Comparison of ENCODE assay signal across 17 cellular contexts in genomic region chr13:67123165-67123564, GRCh38.
"Had no signal": no experiment of that assay in that cellular context is flagged by ENCODE, and none has a peak within 500 bp of the region (broad histone marks: within the 10 kb centered on the region; RNA-seq: fewer than 3 reads in every experiment).

No MANE protein-coding gene starts in this region.

- H2AFZ ChIP-seq: parathyroid adenoma had no signal

- H3K4me1 ChIP-seq: adrenal gland, parathyroid adenoma, tibial artery had no signal

- H3K27ac ChIP-seq: adrenal gland, cardiac muscle cell, foreskin keratinocyte, neutrophil, parathyroid adenoma, tibial artery had no signal

- H3K9me3 ChIP-seq: adrenal gland, mucosa of descending colon, neutrophil, tibial artery had no signal

- DNase-seq: activated CD4-positive, alpha-beta T cell treated with anti-CD3 and anti-CD28 coated beads, Interleukin-2, amount 10 ng/mL, durations not matched to agents 7 days and 5 days; activated CD4-positive, CD25-positive, alpha-beta regulatory T cell; activated naive CD4-positive, alpha-beta T cell treated with anti-CD3 and anti-CD28 coated beads, Interleukin-2, amount 10 ng/mL, durations not matched to agents 7 days and 5 days; adrenal gland; effector CD8-positive, alpha-beta T cell; foreskin keratinocyte; glutamatergic neuron; left ventricle myocardium superior; tibial artery had no signal

- FAIRE-seq: colon, urothelium cell line had no signal

- ATAC-seq: foreskin keratinocyte; left ventricle myocardium superior; mucosa of descending colon; naive thymus-derived CD4-positive, alpha-beta T cell; stimulated activated memory B cell treated with anti-CD40 and anti-IgM and Interleukin-4, amounts not matched to agents 10 μg/mL and 1 μg/mL and 100 μg/mL, for 72 hours had no signal

- H3K79me2 ChIP-seq: parathyroid adenoma had no signal

- H3K4me3 ChIP-seq: adrenal gland, cardiac muscle cell, mucosa of descending colon, tibial artery had no signal

- H3K9ac ChIP-seq: parathyroid adenoma had no signal

- H3K27me3 ChIP-seq: adrenal gland, cardiac muscle cell, foreskin keratinocyte, neutrophil, tibial artery had no signal

- H3K36me3 ChIP-seq: adrenal gland, cardiac muscle cell, neutrophil, tibial artery had no signal
